25 cellular contexts compared by ENCODE assay signal in the genomic region with DNA sequence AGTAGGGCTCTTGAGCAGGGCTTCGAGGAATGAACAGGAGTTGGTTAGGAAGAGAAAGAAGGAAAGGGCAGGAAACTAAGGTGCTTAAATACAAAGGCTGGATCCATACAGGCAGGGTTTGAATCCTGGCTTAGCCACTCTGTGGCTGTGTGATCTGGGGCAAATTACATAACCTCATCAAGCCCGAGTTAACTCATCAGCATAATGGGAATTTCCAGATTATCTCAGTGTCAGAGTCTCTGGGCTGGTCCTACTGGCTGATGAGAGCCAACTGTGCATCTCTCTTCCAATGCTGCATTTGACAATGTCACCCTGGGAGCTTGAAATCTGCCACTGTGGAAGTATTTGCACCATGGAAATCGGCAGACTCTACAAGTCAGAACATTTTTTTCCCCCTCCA.
"Had no signal": no experiment of that assay in that cellular context is flagged by ENCODE, and none has a peak within 500 bp of the region (broad histone marks: within the 10 kb centered on the region; RNA-seq: fewer than 3 reads in every experiment).

No MANE protein-coding gene starts in this region.

- ATAC-seq: activated CD8-positive, alpha-beta T cell treated with anti-CD3 and anti-CD28 coated beads, Interleukin-2, amount 10 ng/mL, durations not matched to agents 7 days and 5 days; activated T-helper 17 cell treated with anti-CD3 and anti-CD28 coated beads, Interleukin-2, amount 50 U/mL, for 72 hours; esophagus mucosa; natural killer cell; psoas muscle had no signal

- DNase-seq: activated CD4-positive, alpha-beta T cell treated with anti-CD3 and anti-CD28 coated beads for 1 hour; activated CD4-positive, alpha-beta T cell treated with anti-CD3 and anti-CD28 coated beads, Interleukin-2, amount 50 U/mL, for 1 hour; activated CD8-positive, alpha-beta T cell treated with anti-CD3 and anti-CD28 coated beads, Interleukin-2, amount 10 ng/mL, durations not matched to agents 7 days and 5 days; aorta; brain microvascular endothelial cell; effector CD4-positive, alpha-beta T cell; glutamatergic neuron; kidney glomerular epithelial cell; left lung; midbrain; natural killer cell; psoas muscle; stimulated activated CD4-positive, alpha-beta T cell treated with anti-CD3 and anti-CD28 coated beads, Interleukin-12 subunit alpha, Interleukin-12 subunit beta, amount 100 ng/mL, for 4 hours; stimulated activated CD4-positive, alpha-beta T cell treated with anti-CD3 and anti-CD28 coated beads, Interleukin-4, amount 100 ng/mL, for 4 hours; stomach; transverse colon had no signal

- H3K4me3 ChIP-seq: hepatocyte, left lung, ovary, psoas muscle, right atrium auricular region, stomach, transverse colon had no signal

- H2AFZ ChIP-seq: hepatocyte had no signal

- H3K27me3 ChIP-seq: hepatocyte, left lung, ovary, right atrium auricular region, stomach, transverse colon had no signal

- FAIRE-seq: frontal cortex, TTC549, urothelium cell line had no signal

- H3K79me2 ChIP-seq: hepatocyte had no signal

- H3K36me3 ChIP-seq: brain microvascular endothelial cell, left lung, neutrophil, ovary, right atrium auricular region, stomach, transverse colon had no signal

- H3K4me2 ChIP-seq: hepatocyte had no signal

- H3K9me3 ChIP-seq: neutrophil, ovary, psoas muscle, transverse colon had no signal

- H3K27ac ChIP-seq: brain microvascular endothelial cell, hepatocyte, left lung, ovary, psoas muscle, right atrium auricular region, stomach, transverse colon had no signal

- H3K4me1 ChIP-seq: transverse colon had no signal
